Comparison of ENCODE assay signal across 16 cellular contexts in the genomic region with DNA sequence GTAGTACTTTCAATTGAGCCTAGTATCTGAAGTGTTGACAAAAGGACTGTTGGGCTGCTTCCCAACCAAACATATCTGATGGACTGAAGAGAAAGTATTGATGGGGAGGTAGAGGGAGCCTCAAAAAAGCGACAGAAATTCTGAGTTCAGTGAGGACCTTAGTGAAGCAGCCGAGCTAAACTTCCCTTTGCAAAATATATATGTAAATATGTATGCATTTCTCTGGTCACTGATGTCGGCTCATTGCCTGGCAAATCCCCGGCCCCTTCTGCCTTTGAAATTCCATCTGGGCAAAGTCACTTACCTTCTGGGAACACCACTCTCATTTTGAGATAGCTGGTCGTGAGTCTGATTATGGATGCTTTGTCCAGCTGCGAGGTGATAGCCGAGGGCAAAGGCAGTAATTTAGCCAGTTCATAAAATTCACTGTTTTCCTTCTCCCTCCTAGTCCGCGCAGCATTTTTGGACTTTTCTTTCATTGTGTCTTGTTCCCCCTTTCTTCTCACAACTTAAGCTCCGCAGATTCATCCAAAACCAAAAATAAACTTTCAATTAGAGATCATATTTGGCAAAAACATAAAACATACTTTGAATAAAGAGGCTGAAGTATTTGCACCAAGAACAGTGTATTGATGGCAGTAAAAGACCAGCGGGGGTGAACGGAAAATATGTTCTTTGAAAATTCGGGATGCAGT. TPM values are rescaled to one million over a fixed set of nuclear protein-coding genes. Genes with fewer than 3 reads are reported as not detected.
DNase-seq lines count a peak whose midpoint lies in the region; ATAC-seq and TF ChIP-seq lines count a peak whose summit lies in the region.
"Had no signal": no experiment of that assay in that cellular context is flagged by ENCODE, and none has a peak within 500 bp of the region (broad histone marks: within the 10 kb centered on the region; RNA-seq: fewer than 3 reads in every experiment).

No MANE protein-coding gene starts in this region.

- CTCF ChIA-PET in activated CD4-positive, alpha-beta memory T cell treated with anti-CD3 and anti-CD28 coated beads, Interleukin-2, amount 10 ng/mL, durations not matched to agents 7 days and 5 days (lab: Charles Lee) = interaction anchor here (1.3 kb wide), 1 partner anchor 346 kb away, joined by 3 read pairs; no protein-coding TSS in a partner anchor
- CTCF ChIA-PET in activated CD4-positive, alpha-beta memory T cell treated with anti-CD3 and anti-CD28 coated beads for 36 hours (lab: Charles Lee) = interaction anchor here (1.2 kb wide), 1 partner anchor 10 kb away, joined by 4 read pairs; no protein-coding TSS in a partner anchor

- H3K4me3 Mint-ChIP-seq in activated CD4-positive, alpha-beta memory T cell treated with anti-CD3 and anti-CD28 coated beads, Interleukin-2, amount 10 ng/mL, durations not matched to agents 7 days and 5 days = no peak overlapping the region
- H3K4me3 Mint-ChIP-seq in activated CD4-positive, alpha-beta memory T cell treated with anti-CD3 and anti-CD28 coated beads for 36 hours = no peak overlapping the region
- peak overlapping the region in 2 of 4 donors; percentile 1 to 56 for H3K4me3 Mint-ChIP-seq in IgD-negative memory B cell
- H3K4me3 Mint-ChIP-seq: activated naive CD8-positive, alpha-beta T cell treated with anti-CD3 and anti-CD28 coated beads for 36 hours had no signal

- peaks cover 50 to 100% (median 98%) of the 10 kb centered on the region in 3 donors for H3K27me3 ChIP-seq in stomach

- no peaks in the 10 kb centered on the region for H3K36me3 ChIP-seq in stomach
- H3K36me3 ChIP-seq: Peyer's patch had no signal

- peaks cover 11 to 44% (median 27%) of the 10 kb centered on the region in 4 donors for H3K4me1 ChIP-seq in stomach

- peak overlapping the region; percentile 47 for H3K27ac Mint-ChIP-seq in activated CD4-positive, alpha-beta memory T cell treated with anti-CD3 and anti-CD28 coated beads, Interleukin-2, amount 10 ng/mL, durations not matched to agents 7 days and 5 days
- no peak overlapping the region for H3K27ac Mint-ChIP-seq in activated CD4-positive, alpha-beta memory T cell treated with anti-CD3 and anti-CD28 coated beads for 36 hours
- H3K27ac Mint-ChIP-seq in IgD-negative memory B cell = peak overlapping the region in 2 of 3 donors; percentile 91 to 95
- H3K27ac Mint-ChIP-seq: activated naive CD8-positive, alpha-beta T cell treated with anti-CD3 and anti-CD28 coated beads for 36 hours; immature natural killer cell had no signal

- intact Hi-C loops in activated CD4-positive, alpha-beta memory T cell treated with anti-CD3 and anti-CD28 coated beads for 36 hours (cut with micrococcal nuclease) = loop anchor here (5.0 kb wide), 1 partner anchor 1636 kb away; no protein-coding TSS in a partner anchor
- intact Hi-C loops in stomach (cut with DNase I; ENCODE audit: low total_unique reads) = no loop called here

- POLR2A ChIA-PET in activated CD4-positive, alpha-beta memory T cell treated with anti-CD3 and anti-CD28 coated beads, Interleukin-2, amount 10 ng/mL, durations not matched to agents 7 days and 5 days (lab: Charles Lee) = interaction anchor here (2.0 kb wide), 1 partner anchor 10 kb away, joined by 6 read pairs; no protein-coding TSS in a partner anchor
- POLR2A ChIA-PET in activated CD4-positive, alpha-beta memory T cell treated with anti-CD3 and anti-CD28 coated beads for 36 hours (lab: Charles Lee) = no interaction called here

- peaks cover 44% of the 10 kb centered on the region for H3K36me3 Mint-ChIP-seq in activated CD4-positive, alpha-beta memory T cell treated with anti-CD3 and anti-CD28 coated beads, Interleukin-2, amount 10 ng/mL, durations not matched to agents 7 days and 5 days (ENCODE audit: low read depth)
- H3K36me3 Mint-ChIP-seq in activated CD4-positive, alpha-beta memory T cell treated with anti-CD3 and anti-CD28 coated beads for 36 hours = peaks cover 27% of the 10 kb centered on the region
- peaks cover 2% of the 10 kb centered on the region for H3K36me3 Mint-ChIP-seq in IgD-negative memory B cell

- TF ChIP-seq CTCF in foreskin fibroblast (IDR thresholded peaks at IDR 0.05; ENCODE audit: low read depth, low read length) (no peak), stomach (IDR thresholded peaks at IDR 0.05) (no peak)

- peaks cover 37% of the 10 kb centered on the region for H3K4me1 Mint-ChIP-seq in activated CD4-positive, alpha-beta memory T cell treated with anti-CD3 and anti-CD28 coated beads, Interleukin-2, amount 10 ng/mL, durations not matched to agents 7 days and 5 days
- peaks cover 24% of the 10 kb centered on the region for H3K4me1 Mint-ChIP-seq in activated CD4-positive, alpha-beta memory T cell treated with anti-CD3 and anti-CD28 coated beads for 36 hours (ENCODE audit: low read depth)
- peaks cover 13 to 29% (median 13%) of the 10 kb centered on the region in 3 donors for H3K4me1 Mint-ChIP-seq in IgD-negative memory B cell

- H3K27ac ChIP-seq in stomach = no peak overlapping the region
- H3K27ac ChIP-seq: coronary artery, Peyer's patch had no signal

- H3K4me3 ChIP-seq in foreskin fibroblast (ENCODE audit: low read depth in 1 of 2, low read length in 2 of 2) (peak overlapping the region; percentile 71 to 96), stomach (no peak overlapping the region)
- H3K4me3 ChIP-seq: coronary artery, Peyer's patch had no signal

- 12 to 24% (median 14%) methylated on average over 13 of the region's 13 CpGs for WGBS in stomach, 5 donors

- H3K9me3 ChIP-seq in stomach = peaks cover 0 to 46% (median 10%) of the 10 kb centered on the region in 4 donors

- no peak for TF ChIP-seq EP300 in stomach (IDR thresholded peaks at IDR 0.05)

- peaks cover 6% of the 10 kb centered on the region for H3K9me3 Mint-ChIP-seq in activated CD4-positive, alpha-beta memory T cell treated with anti-CD3 and anti-CD28 coated beads, Interleukin-2, amount 10 ng/mL, durations not matched to agents 7 days and 5 days
- H3K9me3 Mint-ChIP-seq in activated CD4-positive, alpha-beta memory T cell treated with anti-CD3 and anti-CD28 coated beads for 36 hours = peaks cover 3% of the 10 kb centered on the region
- peaks cover 7 to 24% (median 23%) of the 10 kb centered on the region in 3 donors for H3K9me3 Mint-ChIP-seq in IgD-negative memory B cell

- H3K27me3 Mint-ChIP-seq in activated CD4-positive, alpha-beta memory T cell treated with anti-CD3 and anti-CD28 coated beads, Interleukin-2, amount 10 ng/mL, durations not matched to agents 7 days and 5 days = peaks cover 91% of the 10 kb centered on the region
- H3K27me3 Mint-ChIP-seq in activated CD4-positive, alpha-beta memory T cell treated with anti-CD3 and anti-CD28 coated beads for 36 hours = peaks cover 83% of the 10 kb centered on the region
- peaks cover 73% of the 10 kb centered on the region for H3K27me3 Mint-ChIP-seq in IgD-negative memory B cell

- ATAC-seq in GM19397 (IDR thresholded peaks at IDR 0.05; ENCODE audit: unreplicated experiment) (no peak), GM19463 (IDR thresholded peaks at IDR 0.05; ENCODE audit: unreplicated experiment) (no peak)

- TF ChIP-seq POLR2A in stomach (IDR thresholded peaks at IDR 0.05) = no peak

- no peak for DNase-seq in activated CD4-positive, alpha-beta memory T cell treated with anti-CD3 and anti-CD28 coated beads, Interleukin-2, amount 10 ng/mL, durations not matched to agents 7 days and 5 days
- DNase-seq in activated CD4-positive, alpha-beta memory T cell treated with anti-CD3 and anti-CD28 coated beads for 36 hours = no peak
- DNase-seq in foreskin fibroblast (peak in 1 of 2 donors; percentile 58), retina (peak; percentile 59), stomach (no peak)
- DNase-seq: activated CD8-positive, alpha-beta memory T cell treated with anti-CD3 and anti-CD28 coated beads for 24 hours; activated naive CD8-positive, alpha-beta T cell treated with anti-CD3 and anti-CD28 coated beads for 36 hours; AML-193; DND-41; immature natural killer cell; Peyer's patch had no signal

RNA-seq across cellular contexts. Expression of gene SIM1, which starts 1.6 kb away (rescaled TPM):
- under 1 TPM; 0.08 to 0.30 TPM for total RNA-seq in activated CD4-positive, alpha-beta memory T cell treated with anti-CD3 and anti-CD28 coated beads, Interleukin-2, amount 10 ng/mL, durations not matched to agents 7 days and 5 days
- total RNA-seq in activated CD4-positive, alpha-beta memory T cell treated with anti-CD3 and anti-CD28 coated beads for 36 hours = not detected
- not detected for polyA plus RNA-seq in IgD-negative memory B cell
- total RNA-seq in stomach = under 1 TPM in 1 of 5 donors, not detected in 4; 0.43 TPM
- not detected for polyA plus RNA-seq in stomach
- total RNA-seq: activated naive CD8-positive, alpha-beta T cell treated with anti-CD3 and anti-CD28 coated beads for 36 hours; mucosa of gallbladder had no signal
- polyA plus RNA-seq: immature natural killer cell had no signal

Comparison
In these comparisons a context has a peak if more than half of its experiments do, and no peak if none do; other contexts are left out.
1. H3K4me3 ChIP-seq: peak in foreskin fibroblast (2 of 2); none in stomach (0 of 4).